8 cellular contexts compared by ENCODE assay signal in the genomic region with DNA sequence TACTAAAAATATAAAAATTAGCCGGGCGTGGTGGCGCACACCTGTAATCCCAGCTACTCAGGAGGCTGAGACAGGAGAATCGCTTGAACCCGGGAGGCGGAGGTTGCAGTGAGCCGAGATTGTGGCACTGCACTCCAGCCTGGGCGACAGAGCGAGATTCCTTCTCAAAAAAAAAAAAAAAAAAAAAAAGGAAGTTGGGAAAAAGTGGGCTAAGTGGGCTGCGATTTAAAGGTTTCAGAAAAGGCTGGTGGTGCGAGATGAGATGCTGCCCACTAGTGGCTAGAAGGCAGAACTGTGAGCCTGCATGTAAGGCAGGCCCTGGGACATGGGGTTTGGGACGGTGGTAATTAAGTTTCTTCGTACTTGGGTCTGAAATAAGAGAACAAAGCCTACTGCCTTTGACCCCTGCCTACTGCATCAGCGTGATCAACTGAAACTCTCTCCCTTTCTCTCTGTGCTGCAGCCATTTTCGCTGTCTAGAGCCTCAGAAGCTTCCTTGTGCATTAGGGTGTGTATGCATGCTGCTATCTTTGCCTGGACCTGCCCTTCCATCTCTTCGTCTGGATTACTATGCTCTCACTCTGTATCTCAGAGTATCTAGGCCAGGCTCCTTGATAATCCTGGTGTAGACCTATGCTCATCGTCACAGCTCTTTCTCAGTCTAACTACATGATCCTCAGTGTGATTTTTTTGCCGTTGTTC. TPM values are rescaled to one million over a fixed set of nuclear protein-coding genes. Genes with fewer than 3 reads are reported as not detected.
A peak's percentile ranks its signal among the peaks of the same experiment; 100 is the strongest.
DNase-seq lines count a peak whose midpoint lies in the region; ATAC-seq and TF ChIP-seq lines count a peak whose summit lies in the region.

No MANE protein-coding gene starts in this region.

- ATAC-seq in CD4-positive, alpha-beta T cell (ENCODE audit: poor library complexity): peak; percentile 72
- no peak for ATAC-seq in HG03025 (IDR thresholded peaks at IDR 0.05; ENCODE audit: low FRiP score, unreplicated experiment)

- intact Hi-C loops in CD4-positive, alpha-beta T cell (cut with DNase I, micrococcal nuclease): loop anchor here (1.0 to 5.0 kb wide), 6 partner anchors 10 to 301 kb away; no protein-coding TSS in a partner anchor

- H3K27ac ChIP-seq in CD4-positive, alpha-beta T cell (ENCODE audit: low read depth, low read length): no peak overlapping the region
- H3K27ac ChIP-seq in HEK293 (ENCODE audit: extremely low read depth, low read depth, low read length): no peak overlapping the region
- H3K27ac ChIP-seq in tibial nerve: peak overlapping the region in 1 of 4 donors; percentile 62

- H3K36me3 ChIP-seq in HEK293 (ENCODE audit: control insufficient read depth in 2 of 2, insufficient read depth in 1 of 2, low read length in 2 of 2) (no peaks in the 10 kb centered on the region), tibial nerve (no peaks in the 10 kb centered on the region)

- H3K9me3 Mint-ChIP-seq in CD4-positive, alpha-beta T cell: no peaks in the 10 kb centered on the region

- no peak overlapping the region for H3K27ac Mint-ChIP-seq in CD4-positive, alpha-beta T cell

- no peaks in the 10 kb centered on the region for H3K4me1 ChIP-seq in HEK293 (ENCODE audit: control insufficient read depth, insufficient read depth, low read length)
- H3K4me1 ChIP-seq in tibial nerve: peaks cover 0 to 42% (median 7%) of the 10 kb centered on the region in 4 donors

- H3K4me3 Mint-ChIP-seq in CD4-positive, alpha-beta T cell: no peak overlapping the region

- no peaks in the 10 kb centered on the region for H3K9me3 ChIP-seq in CD4-positive, alpha-beta T cell (ENCODE audit: control insufficient read depth, low read length)
- H3K9me3 ChIP-seq in HEK293 (ENCODE audit: control insufficient read depth, insufficient read depth, low read depth, low read length): no peaks in the 10 kb centered on the region
- H3K9me3 ChIP-seq in tibial nerve: no peaks in the 10 kb centered on the region

- peak; percentile 83 for TF ChIP-seq CTCF in CD4-positive, alpha-beta T cell (IDR thresholded peaks at IDR 0.05)
- TF ChIP-seq CTCF in HEK293 (tag by site-specific recombination; IDR thresholded peaks at IDR 0.05): peak; percentile 65
- TF ChIP-seq CTCF in tibial nerve (IDR thresholded peaks at IDR 0.05): peak; percentile 82 to 90 (median 86)

- no peak for TF ChIP-seq POLR2A in tibial nerve (IDR thresholded peaks at IDR 0.05)

- H3K27me3 Mint-ChIP-seq in CD4-positive, alpha-beta T cell: peaks cover 8% of the 10 kb centered on the region

- DNase-seq in CD4-positive, alpha-beta T cell: peak; percentile 36 to 62 (median 52)
- DNase-seq in NOMO-1 treated with DMSO at 0.1 percent for 48 hours (lab: John Stamatoyannopoulos, UW; ENCODE audit: unreplicated experiment) (peak; percentile 46), epidermal melanocyte (ENCODE audit: insufficient read length, low spot score) (peak; percentile 83), myocyte (ENCODE audit: low read depth) (peak; percentile 66), tibial nerve (ENCODE audit: low spot score in 2 of 2) (peak in 1 of 2 donors; percentile 70)
- DNase-seq in activated CD8-positive, alpha-beta memory T cell treated with anti-CD3 and anti-CD28 coated beads, Interleukin-2, amount 50 U/mL, for 24 hours (ENCODE audit: extremely low read depth): peak; percentile 26

- CTCF ChIA-PET in CD4-positive, alpha-beta T cell (lab: Charles Lee): interaction anchor here (0.6 to 14.9 kb wide), 15 partner anchors 12 to 1175 kb away, joined by 3 to 462 read pairs (median 6); a partner anchor contains a TSS
- CTCF ChIA-PET in HEK293 (lab: Yijun Ruan, JAX): interaction anchor here (0.6 to 16.4 kb wide), 27 partner anchors 8 to 363 kb away, joined by 3 to 371 read pairs (median 6); a partner anchor contains a TSS

- peak in 1 of 2 donors; percentile 32 for TF ChIP-seq EP300 in tibial nerve (IDR thresholded peaks at IDR 0.05)

- POLR2A ChIA-PET in CD4-positive, alpha-beta T cell (lab: Charles Lee): interaction anchor here (3.7 to 9.8 kb wide), 5 partner anchors 13 to 66 kb away, joined by 21 to 71 read pairs (median 57); a partner anchor contains a TSS
- POLR2A ChIA-PET in HEK293 (lab: Yijun Ruan, JAX): interaction anchor here (0.6 to 0.8 kb wide), 3 partner anchors 34 to 72 kb away, joined by 3 to 5 read pairs (median 3); no protein-coding TSS in a partner anchor

- no peaks in the 10 kb centered on the region for H3K27me3 ChIP-seq in CD4-positive, alpha-beta T cell (ENCODE audit: control insufficient read depth, insufficient read depth, low read length)
- no peaks in the 10 kb centered on the region for H3K27me3 ChIP-seq in tibial nerve

- no peak overlapping the region for H3K4me3 ChIP-seq in HEK293 (ENCODE audit: low read depth, low read length)
- H3K4me3 ChIP-seq in tibial nerve: no peak overlapping the region

- peaks cover 43% of the 10 kb centered on the region for H3K4me1 Mint-ChIP-seq in CD4-positive, alpha-beta T cell (ENCODE audit: low read depth)

- WGBS in tibial nerve, 2 donors: 46 to 47% methylated on average over 18 of the region's 18 CpGs

- no peaks in the 10 kb centered on the region for H3K36me3 Mint-ChIP-seq in CD4-positive, alpha-beta T cell (ENCODE audit: low read depth)

TF ChIP-seq in HEK293, 187 proteins besides CTCF, POLR2A, EP300 and RAD21 (continues in another document):
- TF ChIP-seq EGR2 (tag by site-specific recombination; IDR thresholded peaks at IDR 0.05; ENCODE audit: low read depth) (0 out of 2 replicates have a peak, but pooled peaks have one; percentile 9), ZNF211 (tag by site-specific recombination; IDR thresholded peaks at IDR 0.05; ENCODE audit: low read depth) (no peak), ZNF830 (tag by site-specific recombination; IDR thresholded peaks at IDR 0.05; ENCODE audit: low read depth) (no peak), ZNF24 (tag by site-specific recombination; IDR thresholded peaks at IDR 0.05) (no peak), HOXA7 (CRISPR knock-in tag; IDR thresholded peaks at IDR 0.05; ENCODE audit: borderline replicate concordance) (no peak), ZBTB1 (tag by site-specific recombination; IDR thresholded peaks at IDR 0.05) (no peak), ZNF843 (tag by site-specific recombination; IDR thresholded peaks at IDR 0.05) (no peak)
- TF ChIP-seq, protein P1, sequence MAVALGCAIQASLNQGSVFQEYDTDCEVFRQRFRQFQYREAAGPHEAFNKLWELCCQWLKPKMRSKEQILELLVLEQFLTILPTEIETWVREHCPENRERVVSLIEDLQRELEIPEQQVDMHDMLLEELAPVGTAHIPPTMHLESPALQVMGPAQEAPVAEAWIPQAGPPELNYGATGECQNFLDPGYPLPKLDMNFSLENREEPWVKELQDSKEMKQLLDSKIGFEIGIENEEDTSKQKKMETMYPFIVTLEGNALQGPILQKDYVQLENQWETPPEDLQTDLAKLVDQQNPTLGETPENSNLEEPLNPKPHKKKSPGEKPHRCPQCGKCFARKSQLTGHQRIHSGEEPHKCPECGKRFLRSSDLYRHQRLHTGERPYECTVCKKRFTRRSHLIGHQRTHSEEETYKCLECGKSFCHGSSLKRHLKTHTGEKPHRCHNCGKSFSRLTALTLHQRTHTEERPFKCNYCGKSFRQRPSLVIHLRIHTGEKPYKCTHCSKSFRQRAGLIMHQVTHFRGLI (tag by site-specific recombination; IDR thresholded peaks at IDR 0.05): no peak
- TF ChIP-seq, protein P2, sequence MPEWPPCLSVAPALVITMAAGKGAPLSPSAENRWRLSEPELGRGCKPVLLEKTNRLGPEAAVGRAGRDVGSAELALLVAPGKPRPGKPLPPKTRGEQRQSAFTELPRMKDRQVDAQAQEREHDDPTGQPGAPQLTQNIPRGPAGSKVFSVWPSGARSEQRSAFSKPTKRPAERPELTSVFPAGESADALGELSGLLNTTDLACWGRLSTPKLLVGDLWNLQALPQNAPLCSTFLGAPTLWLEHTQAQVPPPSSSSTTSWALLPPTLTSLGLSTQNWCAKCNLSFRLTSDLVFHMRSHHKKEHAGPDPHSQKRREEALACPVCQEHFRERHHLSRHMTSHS (tag by site-specific recombination; IDR thresholded peaks at IDR 0.05): no peak
- TF ChIP-seq, protein P3, sequence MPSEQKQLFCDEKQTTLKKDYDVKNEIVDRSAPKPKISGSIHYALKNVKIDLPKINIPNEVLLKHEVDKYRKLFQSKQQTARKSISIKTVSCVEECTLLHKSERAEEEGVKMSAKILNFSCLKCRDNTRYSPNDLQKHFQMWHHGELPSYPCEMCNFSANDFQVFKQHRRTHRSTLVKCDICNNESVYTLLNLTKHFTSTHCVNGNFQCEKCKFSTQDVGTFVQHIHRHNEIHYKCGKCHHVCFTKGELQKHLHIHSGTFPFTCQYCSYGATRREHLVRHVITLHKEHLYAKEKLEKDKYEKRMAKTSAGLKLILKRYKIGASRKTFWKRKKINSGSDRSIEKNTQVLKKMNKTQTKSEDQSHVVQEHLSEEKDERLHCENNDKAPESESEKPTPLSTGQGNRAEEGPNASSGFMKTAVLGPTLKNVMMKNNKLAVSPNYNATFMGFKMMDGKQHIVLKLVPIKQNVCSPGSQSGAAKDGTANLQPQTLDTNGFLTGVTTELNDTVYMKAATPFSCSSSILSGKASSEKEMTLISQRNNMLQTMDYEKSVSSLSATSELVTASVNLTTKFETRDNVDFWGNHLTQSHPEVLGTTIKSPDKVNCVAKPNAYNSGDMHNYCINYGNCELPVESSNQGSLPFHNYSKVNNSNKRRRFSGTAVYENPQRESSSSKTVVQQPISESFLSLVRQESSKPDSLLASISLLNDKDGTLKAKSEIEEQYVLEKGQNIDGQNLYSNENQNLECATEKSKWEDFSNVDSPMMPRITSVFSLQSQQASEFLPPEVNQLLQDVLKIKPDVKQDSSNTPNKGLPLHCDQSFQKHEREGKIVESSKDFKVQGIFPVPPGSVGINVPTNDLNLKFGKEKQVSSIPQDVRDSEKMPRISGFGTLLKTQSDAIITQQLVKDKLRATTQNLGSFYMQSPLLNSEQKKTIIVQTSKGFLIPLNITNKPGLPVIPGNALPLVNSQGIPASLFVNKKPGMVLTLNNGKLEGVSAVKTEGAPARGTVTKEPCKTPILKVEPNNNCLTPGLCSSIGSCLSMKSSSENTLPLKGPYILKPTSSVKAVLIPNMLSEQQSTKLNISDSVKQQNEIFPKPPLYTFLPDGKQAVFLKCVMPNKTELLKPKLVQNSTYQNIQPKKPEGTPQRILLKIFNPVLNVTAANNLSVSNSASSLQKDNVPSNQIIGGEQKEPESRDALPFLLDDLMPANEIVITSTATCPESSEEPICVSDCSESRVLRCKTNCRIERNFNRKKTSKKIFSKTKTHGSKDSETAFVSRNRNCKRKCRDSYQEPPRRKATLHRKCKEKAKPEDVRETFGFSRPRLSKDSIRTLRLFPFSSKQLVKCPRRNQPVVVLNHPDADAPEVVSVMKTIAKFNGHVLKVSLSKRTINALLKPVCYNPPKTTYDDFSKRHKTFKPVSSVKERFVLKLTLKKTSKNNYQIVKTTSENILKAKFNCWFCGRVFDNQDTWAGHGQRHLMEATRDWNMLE (tag by site-specific recombination; conservative IDR thresholded peaks at IDR 0.05; ENCODE audit: low read depth): no peak

RNA-seq across cellular contexts. Expression of a gene that starts 12.4 kb away (rescaled TPM):
- total RNA-seq in CD4-positive, alpha-beta T cell: not detected
- total RNA-seq in myocyte (4.4 and 10.6 TPM in 2 replicates), tibial nerve (100 to 1,000 TPM in 2 of 4 donors, 10 to 100 TPM in 2; 73.9 to 203 (median 102) TPM)
- 1.7 TPM for polyA plus RNA-seq in myocyte (2012)

RNA-seq across cellular contexts. Expression of a gene that starts 33.2 kb away (rescaled TPM):
- 100 to 1,000 TPM; 802 to 849 TPM for total RNA-seq in CD4-positive, alpha-beta T cell
- total RNA-seq in myocyte: 55.6 and 95.2 TPM in 2 replicates
- 33.6 TPM for polyA plus RNA-seq in myocyte (2012)
- total RNA-seq in tibial nerve: 100 to 1,000 TPM; 153 to 208 (median 177) TPM
